In genomic region chr4:499563-499962, GRCh38 we compare ENCODE assay signal across 8 cellular contexts. TPM values are rescaled to one million over a fixed set of nuclear protein-coding genes. Genes with fewer than 3 reads are reported as not detected.
A peak's percentile ranks its signal among the peaks of the same experiment; 100 is the strongest.
DNase-seq lines count a peak whose midpoint lies in the region; ATAC-seq, FAIRE-seq and TF ChIP-seq lines count a peak whose summit lies in the region.

No MANE protein-coding gene starts in this region.

- H3K4me1 Mint-ChIP-seq in Calu3 (ENCODE audit: low read depth, unreplicated experiment) = peaks cover 9% of the 10 kb centered on the region

- peaks cover 14% of the 10 kb centered on the region for H3K9me3 ChIP-seq in mucosa of descending colon

- DNase-seq in Calu3 (peak; percentile 6), bronchial epithelial cell (ENCODE audit: low read depth) (no peak), mucosa of descending colon (peak in 1 of 3 donors; percentile 39), NCI-H2107 treated with DMSO at 0.1 percent for 48 hours (lab: John Stamatoyannopoulos, UW; ENCODE audit: unreplicated experiment) (no peak), NCI-H1092 (lab: John Stamatoyannopoulos, UW) (no peak), GDM1 (lab: John Stamatoyannopoulos, UW) (no peak)

- CTCF ChIA-PET in Calu3 (lab: Charles Lee) = no interaction called here

- peak overlapping the region; percentile 99 for H3K27ac Mint-ChIP-seq in Calu3 (ENCODE audit: unreplicated experiment)

- peaks cover 6% of the 10 kb centered on the region for H3K9me3 Mint-ChIP-seq in Calu3 (ENCODE audit: low read depth, unreplicated experiment)

- H3K4me1 ChIP-seq in mucosa of descending colon (ENCODE audit: low read depth) = peaks cover 8% of the 10 kb centered on the region

- no TSS peak for BruUV-seq in Calu3 (replicated peaks; lab: Mats Ljungman, UMichigan)

- FAIRE-seq in bronchial epithelial cell (lab: Jason Lieb, UNC) = no peak

- H3K27me3 ChIP-seq in bronchial epithelial cell (ENCODE audit: control insufficient read depth, insufficient read depth, low read length) = no peaks in the 10 kb centered on the region

- intact Hi-C loops in Calu3 (cut with micrococcal nuclease; ENCODE audit: unreplicated experiment) (no loop called here), mucosa of descending colon (cut with DNase I, micrococcal nuclease) (no loop called here)

- H3K4me3 ChIP-seq in bronchial epithelial cell (ENCODE audit: low read depth, low read length) = peak overlapping the region; percentile 98
- peak overlapping the region; percentile 85 for H3K4me3 ChIP-seq in mucosa of descending colon

- H3K4me3 Mint-ChIP-seq in Calu3 (ENCODE audit: low read depth, unreplicated experiment) = peak overlapping the region; percentile 93

- H3K36me3 Mint-ChIP-seq in Calu3 (ENCODE audit: insufficient read depth, unreplicated experiment) = peaks cover 55% of the 10 kb centered on the region

- ATAC-seq in HG03442 (IDR thresholded peaks at IDR 0.05; ENCODE audit: unreplicated experiment) (peak; percentile 9), mucosa of descending colon (peak; percentile 37), HG03521 (IDR thresholded peaks at IDR 0.05; ENCODE audit: unreplicated experiment) (no peak)

- TF ChIP-seq CTCF in Calu3 (IDR thresholded peaks at IDR 0.05; ENCODE audit: unreplicated experiment) (no peak), bronchial epithelial cell (IDR thresholded peaks at IDR 0.05; ENCODE audit: insufficient read depth, low read length, severe bottlenecking) (no peak), mucosa of descending colon (IDR thresholded peaks at IDR 0.05) (no peak)

- peaks cover 22% of the 10 kb centered on the region for H3K36me3 ChIP-seq in bronchial epithelial cell (ENCODE audit: control insufficient read depth, insufficient read depth, low read length)
- H3K36me3 ChIP-seq in mucosa of descending colon (ENCODE audit: low read depth) = no peaks in the 10 kb centered on the region

- H3K27me3 Mint-ChIP-seq in Calu3 (ENCODE audit: unreplicated experiment) = no peaks in the 10 kb centered on the region

RNA-seq across cellular contexts. Expression of gene PIGG, which starts 0.6 kb away (rescaled TPM):
- total RNA-seq in Calu3 (2022) = 44.9 and 48.0 TPM in 2 replicates
- 52.7 and 69.3 TPM in 2 replicates for total RNA-seq in bronchial epithelial cell
- 10 to 100 TPM; 57.2 to 74.4 (median 65.8) TPM for total RNA-seq in mucosa of descending colon

RNA-seq across cellular contexts. Expression of gene ZNF721, which starts 0.6 kb away (rescaled TPM):
- 21.3 and 25.4 TPM in 2 replicates for total RNA-seq in Calu3 (2022)
- 9.7 and 15.0 TPM in 2 replicates for total RNA-seq in bronchial epithelial cell
- total RNA-seq in mucosa of descending colon = 10 to 100 TPM; 23.3 to 32.1 (median 25.9) TPM
